ENCODE assay signal across 8 cellular contexts in genomic region chr1:223700942-223701637, GRCh38. TPM values are rescaled to one million over a fixed set of nuclear protein-coding genes. Genes with fewer than 3 reads are reported as not detected.
DNase-seq lines count a peak whose midpoint lies in the region; ATAC-seq and TF ChIP-seq lines count a peak whose summit lies in the region.

No MANE protein-coding gene starts in this region.

- H3K4me3 ChIP-seq in MG63 (no peak overlapping the region), cardiac fibroblast (replicated peaks in 1 of 2; ENCODE audit: low read depth in 2 of 2, low read length in 2 of 2) (peak overlapping the region in 1 of 2 donors; percentile 38)

- TF ChIP-seq CTCF in cardiac fibroblast (IDR thresholded peaks at IDR 0.05; ENCODE audit: low read depth, low read length) = no peak

- H3K36me3 ChIP-seq in MG63 = no peaks in the 10 kb centered on the region

- no peaks in the 10 kb centered on the region for H3K9me3 ChIP-seq in MG63

- no peak for ATAC-seq in GM18505 (IDR thresholded peaks at IDR 0.05; ENCODE audit: unreplicated experiment)
- no peak for ATAC-seq in HG02981 (IDR thresholded peaks at IDR 0.05; ENCODE audit: unreplicated experiment)

- TF ChIP-seq POLR2A in GM18505 (IDR thresholded peaks at IDR 0.05; ENCODE audit: borderline replicate concordance, extremely low read depth, insufficient read depth, insufficient read length) = no peak

- peak; percentile 98 for DNase-seq in EL
- DNase-seq in MG63 = peak; percentile 90
- peak; percentile 92 to 99 for DNase-seq in cardiac fibroblast (ENCODE audit: low read depth in 2 of 2)
- DNase-seq in myocyte (ENCODE audit: low read depth) = peak; percentile 92
- DNase-seq in pons (ENCODE audit: low spot score) = no peak
- no peak for DNase-seq in SHP77 treated with DMSO at 0.1 percent for 48 hours (lab: John Stamatoyannopoulos, UW)

- H3K27me3 ChIP-seq in MG63 = no peaks in the 10 kb centered on the region

RNA-seq across cellular contexts. Expression of gene CAPN2, which starts 11.2 kb away (rescaled TPM):
- total RNA-seq in MG63 (2014; rRNA removed; shearing (Covaris generic); ENCODE audit: low replicate concordance) = 198 and 218 TPM in 2 replicates
- 199 and 234 TPM in 2 replicates for total RNA-seq in myocyte
- 267 TPM for polyA plus RNA-seq in myocyte (2012)

RNA-seq across cellular contexts. Expression of gene CAPN8, which starts 35.6 kb away (rescaled TPM):
- total RNA-seq in MG63 (2014; rRNA removed; shearing (Covaris generic); ENCODE audit: low replicate concordance) = not detected in 2 replicates
- total RNA-seq in myocyte = 0.47 TPM in 1 of 2 replicates, not detected in the other
- polyA plus RNA-seq in myocyte (2012) = 0.13 TPM

Comparison
In these comparisons a context has a peak if more than half of its experiments do, and no peak if none do; other contexts are left out.
1. DNase-seq: peak in EL (single experiment), MG63 (single experiment), cardiac fibroblast (2 of 2) and myocyte (single experiment); none in pons (single experiment) and SHP77 treated with DMSO at 0.1 percent for 48 hours (single experiment).